ENCODE assay signal across 1 cellular context in genomic region chr6:34663887-34664269, GRCh38.
TF ChIP-seq lines count a peak whose summit lies in the region.

No MANE protein-coding gene starts in this region.

TF ChIP-seq in HepG2, 621 proteins besides CTCF, POLR2A, EP300 and RAD21:
- no peak for TF ChIP-seq IKZF1 (IDR thresholded peaks at IDR 0.05)
- TF ChIP-seq ATRX (CRISPR knock-in tag; IDR thresholded peaks at IDR 0.05; ENCODE audit: borderline replicate concordance), result no peak
- no peak for TF ChIP-seq KMT2A (CRISPR knock-in tag; IDR thresholded peaks at IDR 0.05)
- TF ChIP-seq NONO (IDR thresholded peaks at IDR 0.05), result no peak
- TF ChIP-seq NONO (CRISPR knock-in tag; conservative IDR thresholded peaks at IDR 0.05), result no peak
- no peak for TF ChIP-seq ETV5 (CRISPR knock-in tag; IDR thresholded peaks at IDR 0.05; ENCODE audit: borderline replicate concordance)
- TF ChIP-seq ZNF564 (CRISPR knock-in tag; IDR thresholded peaks at IDR 0.05), result no peak
- no peak for TF ChIP-seq KLF15 (CRISPR knock-in tag; IDR thresholded peaks at IDR 0.05; ENCODE audit: borderline replicate concordance)
- no peak for TF ChIP-seq DBP (CRISPR knock-in tag; IDR thresholded peaks at IDR 0.05; ENCODE audit: not compliant biosample characterization)
- no peak for TF ChIP-seq ZNF251 (CRISPR knock-in tag; IDR thresholded peaks at IDR 0.05)
- no peak for TF ChIP-seq ZNF580 (CRISPR knock-in tag; IDR thresholded peaks at IDR 0.05; ENCODE audit: borderline replicate concordance, low read depth)
